ENCODE assay signal across 25 cellular contexts in the genomic region with DNA sequence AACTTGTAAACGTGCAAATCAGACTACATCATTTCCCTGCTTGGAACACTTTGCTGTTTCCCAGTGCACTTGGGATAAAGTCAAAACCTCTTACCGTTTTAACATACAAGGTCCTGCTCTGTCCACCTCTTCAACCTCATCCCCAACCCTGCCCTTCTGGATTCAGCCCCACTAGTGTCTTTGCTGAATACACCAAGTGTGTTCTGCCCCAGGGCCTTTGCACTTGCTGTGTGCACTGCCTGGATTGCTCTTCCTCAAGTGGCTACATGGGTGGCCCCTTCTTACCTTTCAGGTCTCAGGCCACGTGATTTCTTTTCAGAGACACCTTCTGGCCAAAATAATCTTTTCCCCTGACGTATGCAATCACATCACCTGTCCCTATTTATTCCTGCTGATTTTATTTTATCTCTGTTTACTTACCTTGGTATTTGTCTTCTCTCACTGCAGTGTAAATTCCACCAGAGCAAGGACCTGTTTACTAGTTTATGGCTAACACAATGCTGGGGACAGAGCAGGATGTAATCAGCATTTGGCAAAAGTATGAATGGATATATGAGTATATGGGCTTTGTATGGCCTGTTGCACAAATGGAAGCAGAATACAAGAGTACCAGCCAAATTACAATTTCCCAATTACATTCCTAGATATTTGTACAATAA.
"Had no signal": no experiment of that assay in that cellular context is flagged by ENCODE, and none has a peak within 500 bp of the region (broad histone marks: within the 10 kb centered on the region; RNA-seq: fewer than 3 reads in every experiment).

No MANE protein-coding gene starts in this region.

- H3K4me3 Mint-ChIP-seq: IgD-negative memory B cell had no signal

- H3K4me3 ChIP-seq: K562 had no signal

- H3K27ac ChIP-seq: HL-60, KMS-11 had no signal

- ATAC-seq: K562 had no signal

- H3K27ac Mint-ChIP-seq: IgD-negative memory B cell had no signal

- H3K9me3 ChIP-seq: SK-N-SH had no signal

- DNase-seq: Kasumi-1, MV-4-11, NCI-H1048, NCI-H1105, NCI-H1417 treated with DMSO at 0.1 percent for 48 hours, NCI-H146, NCI-H1694 treated with DMSO at 0.1 percent for 48 hours, NCI-H1930, NCI-H2081 treated with DMSO at 0.1 percent for 48 hours, NCI-H2171, NCI-H226, NCI-H446, NCI-H510A, NCI-H524 treated with DMSO at 0.1 percent for 48 hours, NCI-H69, NCI-H774, Right ventricle myocardium superior, RPMI8226, SIG-M5, SK-N-SH, SW 1271 had no signal

- H3K4me1 Mint-ChIP-seq: IgD-negative memory B cell had no signal
